ENCODE assay signal across 15 cellular contexts in genomic region chr7:96700516-96700915, GRCh38. TPM values are rescaled to one million over a fixed set of nuclear protein-coding genes. Genes with fewer than 3 reads are reported as not detected.
DNase-seq lines count a peak whose midpoint lies in the region; ATAC-seq, FAIRE-seq and TF ChIP-seq lines count a peak whose summit lies in the region.
"Had no signal": no experiment of that assay in that cellular context is flagged by ENCODE, and none has a peak within 500 bp of the region (broad histone marks: within the 10 kb centered on the region; RNA-seq: fewer than 3 reads in every experiment).

No MANE protein-coding gene starts in this region.

- H3K4me3 ChIP-seq in HEK293 (ENCODE audit: low read depth, low read length): no peak overlapping the region
- H3K4me3 ChIP-seq in bronchial epithelial cell (ENCODE audit: low read depth, low read length): no peak overlapping the region
- H3K4me3 ChIP-seq: A549, GM23248 had no signal

- no peaks in the 10 kb centered on the region for H3K27me3 ChIP-seq in bronchial epithelial cell (ENCODE audit: control insufficient read depth, insufficient read depth, low read length)

- intact Hi-C loops in left cardiac atrium (cut with DNase I): loop anchor here in 1 of 2 donors (10.0 kb wide), 1 partner anchor 286 kb away; no protein-coding TSS in a partner anchor

- peaks cover 0 to 10% of the 10 kb centered on the region in 2 experiments; a peak in 2 of 3 replicates for H3K36me3 ChIP-seq in HEK293 (ENCODE audit: control insufficient read depth in 2 of 2, insufficient read depth in 1 of 2, low read length in 2 of 2)
- no peaks in the 10 kb centered on the region for H3K36me3 ChIP-seq in bronchial epithelial cell (ENCODE audit: control insufficient read depth, insufficient read depth, low read length)

- POLR2A ChIA-PET in HEK293 (lab: Yijun Ruan, JAX): no interaction called here

- TF ChIP-seq CTCF in HEK293 (tag by site-specific recombination; IDR thresholded peaks at IDR 0.05): no peak
- no peak for TF ChIP-seq CTCF in bronchial epithelial cell (IDR thresholded peaks at IDR 0.05; ENCODE audit: insufficient read depth, low read length, severe bottlenecking)

- no peaks in the 10 kb centered on the region for H3K9me3 ChIP-seq in HEK293 (ENCODE audit: control insufficient read depth, insufficient read depth, low read depth, low read length)
- H3K9me3 ChIP-seq: A549, Caco-2 had no signal

- peaks cover 10% of the 10 kb centered on the region for H3K4me1 ChIP-seq in HEK293 (ENCODE audit: control insufficient read depth, insufficient read depth, low read length)
- H3K4me1 ChIP-seq: A549, Caco-2 had no signal

- no peak overlapping the region for H3K27ac ChIP-seq in HEK293 (ENCODE audit: extremely low read depth, low read depth, low read length)
- H3K27ac ChIP-seq: A549, GM23248 had no signal

- CTCF ChIA-PET in HEK293 (lab: Yijun Ruan, JAX): interaction anchor here (0.6 kb wide), 2 partner anchors 418 to 803 kb away, joined by 3 to 6 read pairs; no protein-coding TSS in a partner anchor

- DNase-seq in GM19239 (ENCODE audit: insufficient read length, low spot score) (no peak), bronchial epithelial cell (ENCODE audit: low read depth) (peak; percentile 63), kidney tubule cell (ENCODE audit: low spot score) (peak; percentile 37), globus pallidus (ENCODE audit: low spot score) (no peak), left cardiac atrium (no peak)
- DNase-seq: Caco-2; CD8-positive, alpha-beta memory T cell; DND-41; GDM1; GM23248; H7 had no signal

- no peak for ATAC-seq in GM18867 (IDR thresholded peaks at IDR 0.05; ENCODE audit: unreplicated experiment)
- no peak for ATAC-seq in left cardiac atrium

- FAIRE-seq in GM19239 (lab: Jason Lieb, UNC) (peak; percentile 35), bronchial epithelial cell (lab: Jason Lieb, UNC) (no peak)
- FAIRE-seq: A549, GM12892 had no signal

TF ChIP-seq in HEK293, 187 proteins besides CTCF, POLR2A, EP300 and RAD21:
- TF ChIP-seq ZNF350 (tag by site-specific recombination; IDR thresholded peaks at IDR 0.05) (no peak), ZBTB1 (tag by site-specific recombination; IDR thresholded peaks at IDR 0.05) (no peak)
- TF ChIP-seq, protein P1, sequence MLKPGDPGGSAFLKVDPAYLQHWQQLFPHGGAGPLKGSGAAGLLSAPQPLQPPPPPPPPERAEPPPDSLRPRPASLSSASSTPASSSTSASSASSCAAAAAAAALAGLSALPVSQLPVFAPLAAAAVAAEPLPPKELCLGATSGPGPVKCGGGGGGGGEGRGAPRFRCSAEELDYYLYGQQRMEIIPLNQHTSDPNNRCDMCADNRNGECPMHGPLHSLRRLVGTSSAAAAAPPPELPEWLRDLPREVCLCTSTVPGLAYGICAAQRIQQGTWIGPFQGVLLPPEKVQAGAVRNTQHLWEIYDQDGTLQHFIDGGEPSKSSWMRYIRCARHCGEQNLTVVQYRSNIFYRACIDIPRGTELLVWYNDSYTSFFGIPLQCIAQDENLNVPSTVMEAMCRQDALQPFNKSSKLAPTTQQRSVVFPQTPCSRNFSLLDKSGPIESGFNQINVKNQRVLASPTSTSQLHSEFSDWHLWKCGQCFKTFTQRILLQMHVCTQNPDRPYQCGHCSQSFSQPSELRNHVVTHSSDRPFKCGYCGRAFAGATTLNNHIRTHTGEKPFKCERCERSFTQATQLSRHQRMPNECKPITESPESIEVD (tag by site-specific recombination; IDR thresholded peaks at IDR 0.05): 0 out of 2 replicates have a peak, but pooled peaks have one; percentile 16

RNA-seq across cellular contexts. Expression of gene SEM1, which starts 9.1 kb away (rescaled TPM):
- total RNA-seq in bronchial epithelial cell: 21.3 and 182 TPM in 2 replicates
- total RNA-seq in left cardiac atrium: 10 to 100 TPM; 51.3 to 59.8 TPM

Comparison
In these comparisons a context has a peak if more than half of its experiments do, and no peak if none do; other contexts are left out.
1. DNase-seq: peak in bronchial epithelial cell (single experiment) and kidney tubule cell (single experiment); none in GM19239 (single experiment), globus pallidus (single experiment) and left cardiac atrium (single experiment).